Comparison of ENCODE assay signal across 8 cellular contexts in the genomic region with DNA sequence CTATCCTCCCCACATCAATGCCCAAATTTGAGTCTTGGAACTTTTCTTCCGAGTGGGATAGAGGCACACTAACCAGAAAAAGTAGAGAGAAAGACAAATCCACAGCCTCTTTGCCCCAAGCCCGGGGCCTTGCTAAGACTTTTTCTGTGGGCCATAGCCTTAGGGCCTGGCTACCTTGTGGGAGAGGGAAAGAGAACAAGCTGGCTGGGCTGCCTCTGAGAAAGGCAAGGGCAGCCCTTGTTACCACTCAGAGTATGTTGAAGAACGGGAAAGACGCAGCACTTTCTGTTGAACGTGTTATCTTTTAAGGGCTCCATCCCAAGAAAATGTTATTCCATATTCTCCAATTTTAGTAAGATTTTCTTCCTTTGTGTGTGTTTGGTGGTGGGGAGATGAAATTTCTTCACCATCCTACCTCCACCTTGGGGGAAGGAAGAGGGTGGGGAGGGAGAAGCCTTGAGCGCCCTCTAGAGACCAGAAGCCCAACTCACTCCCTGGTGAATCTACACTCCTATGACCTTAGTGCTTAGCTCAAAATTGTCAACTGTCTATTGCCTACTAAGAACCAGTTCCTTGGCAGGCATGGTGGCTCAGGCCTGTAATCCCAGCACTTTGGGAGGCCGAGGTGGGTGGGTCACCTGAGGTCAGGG.
DNase-seq lines count a peak whose midpoint lies in the region; ATAC-seq lines count a peak whose summit lies in the region.

No MANE protein-coding gene starts in this region.

- peak overlapping the region; percentile 23 for H3K27ac Mint-ChIP-seq in activated T-cell treated with anti-CD3 and anti-CD28 coated beads, Interleukin-2, amount 50 U/mL, for 24 hours

- peaks cover 49% of the 10 kb centered on the region for H3K4me1 Mint-ChIP-seq in activated T-cell treated with anti-CD3 and anti-CD28 coated beads, Interleukin-2, amount 50 U/mL, for 24 hours (ENCODE audit: low read depth)

- H3K9me3 Mint-ChIP-seq in activated T-cell treated with anti-CD3 and anti-CD28 coated beads, Interleukin-2, amount 50 U/mL, for 24 hours = no peaks in the 10 kb centered on the region

- ATAC-seq in GM18858 (IDR thresholded peaks at IDR 0.05; ENCODE audit: unreplicated experiment) = no peak
- no peak for ATAC-seq in GM21447 (IDR thresholded peaks at IDR 0.05; ENCODE audit: unreplicated experiment)
- no peak for ATAC-seq in GM21619 (IDR thresholded peaks at IDR 0.05; ENCODE audit: unreplicated experiment)

- peaks cover 56% of the 10 kb centered on the region for H3K36me3 Mint-ChIP-seq in activated T-cell treated with anti-CD3 and anti-CD28 coated beads, Interleukin-2, amount 50 U/mL, for 24 hours (ENCODE audit: low read depth)

- DNase-seq in activated gamma-delta T cell treated with Interleukin-2 at 50 U/mL for 16 hours = peak; percentile 42
- no peak for DNase-seq in activated gamma-delta T cell (lab: John Stamatoyannopoulos, UW)
- peak; percentile 3 for DNase-seq in NCI-H1694 treated with DMSO at 0.1 percent for 48 hours (lab: John Stamatoyannopoulos, UW)
- peak; percentile 48 for DNase-seq in activated T-cell treated with anti-CD3 and anti-CD28 coated beads, Interleukin-2, amount 50 U/mL, for 24 hours
- DNase-seq in iPS DF 19.7 (ENCODE audit: low read depth, low spot score) = peak; percentile 30

- H3K27me3 Mint-ChIP-seq in activated T-cell treated with anti-CD3 and anti-CD28 coated beads, Interleukin-2, amount 50 U/mL, for 24 hours = no peaks in the 10 kb centered on the region

- H3K4me3 Mint-ChIP-seq in activated T-cell treated with anti-CD3 and anti-CD28 coated beads, Interleukin-2, amount 50 U/mL, for 24 hours = no peak overlapping the region
